ENCODE assay signal across 3 cellular contexts in genomic region chr14:82309199-82309598, GRCh38.
"Had no signal": no experiment of that assay in that cellular context is flagged by ENCODE, and none has a peak within 500 bp of the region (broad histone marks: within the 10 kb centered on the region; RNA-seq: fewer than 3 reads in every experiment).

No MANE protein-coding gene starts in this region.

- ATAC-seq: GM12878 had no signal

- DNase-seq: GDM1, GF-D8 had no signal

- H3K4me3 ChIP-seq: GM12878 had no signal
